10 cellular contexts compared by ENCODE assay signal in the genomic region with DNA sequence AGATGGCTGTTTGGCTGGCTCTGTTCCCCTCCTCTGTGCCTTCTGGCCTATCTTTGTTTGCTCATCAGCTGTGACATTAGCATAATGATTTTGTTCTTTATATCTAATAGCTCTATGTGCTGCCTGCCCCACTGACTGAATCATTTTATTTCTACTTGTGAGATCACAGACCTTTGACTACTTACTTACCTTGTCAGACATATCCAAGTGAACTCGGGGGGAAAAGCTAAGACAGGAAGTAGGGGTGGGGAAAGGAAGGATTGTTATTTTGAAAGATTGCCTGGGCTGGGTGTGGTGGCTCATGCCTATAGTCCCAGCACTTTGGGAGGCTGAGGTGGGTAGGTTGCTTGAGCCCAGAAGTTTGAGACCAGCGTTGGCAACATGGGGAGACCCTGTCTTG.
DNase-seq lines count a peak whose midpoint lies in the region; ATAC-seq and TF ChIP-seq lines count a peak whose summit lies in the region.
"Had no signal": no experiment of that assay in that cellular context is flagged by ENCODE, and none has a peak within 500 bp of the region (broad histone marks: within the 10 kb centered on the region; RNA-seq: fewer than 3 reads in every experiment).

No MANE protein-coding gene starts in this region.

- H3K36me3 ChIP-seq in lower lobe of right lung (no peaks in the 10 kb centered on the region), thyroid gland (no peaks in the 10 kb centered on the region)

- H3K9me3 ChIP-seq in lower lobe of right lung, result no peaks in the 10 kb centered on the region
- H3K9me3 ChIP-seq in thyroid gland, result no peaks in the 10 kb centered on the region

- no peak for TF ChIP-seq POLR2A in thyroid gland (IDR thresholded peaks at IDR 0.05)

- TF ChIP-seq CTCF in choroid plexus epithelial cell (conservative IDR thresholded peaks at IDR 0.05; ENCODE audit: low read depth, low read length), result no peak
- TF ChIP-seq CTCF in lower lobe of right lung (IDR thresholded peaks at IDR 0.05), result no peak
- no peak for TF ChIP-seq CTCF in thyroid gland (IDR thresholded peaks at IDR 0.05)

- intact Hi-C loops in lower lobe of right lung (cut with DNase I) (no loop called here), thyroid gland (cut with DNase I) (no loop called here)

- H3K27me3 ChIP-seq in lower lobe of right lung (ENCODE audit: low read depth) (no peaks in the 10 kb centered on the region), thyroid gland (no peaks in the 10 kb centered on the region)

- peaks cover 32% of the 10 kb centered on the region for H3K4me1 ChIP-seq in lower lobe of right lung
- H3K4me1 ChIP-seq in thyroid gland, result peaks cover 43 to 69% of the 10 kb centered on the region in 2 donors

- ATAC-seq in lower lobe of right lung (peak in 1 of 2 donors; percentile 11), HG03175 (IDR thresholded peaks at IDR 0.05; ENCODE audit: unreplicated experiment) (no peak), HG03571 (IDR thresholded peaks at IDR 0.05; ENCODE audit: unreplicated experiment) (no peak)
- ATAC-seq: activated CD8-positive, alpha-beta T cell treated with anti-CD3 and anti-CD28 coated beads, Interleukin-2, amount 10 ng/mL, durations not matched to agents 7 days and 5 days had no signal

- peak; percentile 64 for DNase-seq in M059J (ENCODE audit: low read depth)
- peak; percentile 35 for DNase-seq in choroid plexus epithelial cell (ENCODE audit: low read depth)
- DNase-seq in lower lobe of right lung, result no peak
- no peak for DNase-seq in thyroid gland
- no peak for DNase-seq in NCI-H1092 treated with DMSO at 0.1 percent for 48 hours (lab: John Stamatoyannopoulos, UW)
- DNase-seq in GM19240 (ENCODE audit: insufficient read length, low spot score), result no peak
- DNase-seq: activated CD8-positive, alpha-beta T cell treated with anti-CD3 and anti-CD28 coated beads, Interleukin-2, amount 10 ng/mL, durations not matched to agents 7 days and 5 days; NCI-H1436 had no signal

- peak overlapping the region; percentile 46 for H3K27ac ChIP-seq in lower lobe of right lung
- H3K27ac ChIP-seq in thyroid gland, result peak overlapping the region; percentile 46 to 87 (median 84)

- H3K4me3 ChIP-seq in choroid plexus epithelial cell (ENCODE audit: low read depth, low read length), result no peak overlapping the region
- no peak overlapping the region for H3K4me3 ChIP-seq in lower lobe of right lung
- no peak overlapping the region for H3K4me3 ChIP-seq in thyroid gland (replicated peaks in 1 of 3)

- 40 to 42% methylated on average over 2 of the region's 2 CpGs for WGBS in thyroid gland, 2 donors

Comparison
In these comparisons a context has a peak if more than half of its experiments do, and no peak if none do; other contexts are left out.
1. DNase-seq: peak in M059J (single experiment) and choroid plexus epithelial cell (single experiment); none in lower lobe of right lung (single experiment), thyroid gland (0 of 2), NCI-H1092 treated with DMSO at 0.1 percent for 48 hours (single experiment) and GM19240 (single experiment).